Comparison of ENCODE assay signal across 1 cellular context in the genomic region with DNA sequence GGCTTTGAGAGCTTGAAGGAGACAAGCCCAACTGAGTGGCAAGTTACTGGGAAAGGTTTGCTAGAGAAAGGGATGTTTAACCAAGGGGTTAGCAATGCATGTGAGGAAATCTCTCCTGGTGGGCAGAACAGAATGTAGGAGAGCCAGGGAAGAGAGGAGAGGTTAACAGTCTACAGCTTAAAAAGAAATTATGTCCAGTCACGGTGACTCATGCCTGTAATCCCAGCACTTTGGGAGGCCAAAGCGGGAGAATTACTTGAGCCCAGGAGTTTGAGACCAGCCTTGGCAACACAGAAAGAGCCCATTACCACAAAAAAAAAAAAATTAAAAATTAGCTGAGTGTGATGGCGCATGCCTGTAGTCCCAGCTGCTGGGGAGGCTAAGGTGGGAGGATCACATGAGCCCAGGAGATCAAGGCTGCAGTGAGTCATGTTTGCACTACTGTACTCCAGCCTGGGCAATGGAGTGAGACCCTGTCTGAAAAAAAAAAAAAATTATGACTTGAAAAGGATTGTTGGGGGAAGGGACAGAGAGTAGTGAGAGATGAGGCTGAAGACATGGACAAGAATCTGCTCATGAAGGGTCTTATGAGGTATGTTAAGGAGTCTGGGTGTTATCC.
TF ChIP-seq lines count a peak whose summit lies in the region.

No MANE protein-coding gene starts in this region.

TF ChIP-seq in K562, 482 proteins besides CTCF, POLR2A, EP300 and RAD21 (continued from another document and continues in another):
- no peak for TF ChIP-seq ZNF511 (CRISPR knock-in tag; IDR thresholded peaks at IDR 0.05)
- TF ChIP-seq SREBF1 (IDR thresholded peaks at IDR 0.05; ENCODE audit: borderline replicate concordance, low read depth, low read length), result no peak
- no peak for TF ChIP-seq SOX6 (IDR thresholded peaks at IDR 0.05)
- no peak for TF ChIP-seq HIVEP1 (CRISPR knock-in tag; IDR thresholded peaks at IDR 0.05)
- no peak for TF ChIP-seq BRD4 (IDR thresholded peaks at IDR 0.05)
- TF ChIP-seq KLF6 (CRISPR knock-in tag; IDR thresholded peaks at IDR 0.05; ENCODE audit: borderline replicate concordance), result no peak
- TF ChIP-seq PHF20 (IDR thresholded peaks at IDR 0.05; ENCODE audit: partially characterized antibody), result no peak
- no peak for TF ChIP-seq HNRNPLL (IDR thresholded peaks at IDR 0.05; ENCODE audit: low read depth, low read length, poor library complexity, severe bottlenecking)
- TF ChIP-seq ESRRB (CRISPR knock-in tag; IDR thresholded peaks at IDR 0.05; ENCODE audit: borderline replicate concordance), result no peak
- no peak for TF ChIP-seq MGA (IDR thresholded peaks at IDR 0.05)
- TF ChIP-seq CBX5 (IDR thresholded peaks at IDR 0.05; ENCODE audit: borderline replicate concordance, low read depth), result no peak
- no peak for TF ChIP-seq ZNF165 (CRISPR knock-in tag; IDR thresholded peaks at IDR 0.05; ENCODE audit: borderline replicate concordance)
- TF ChIP-seq GMEB1 (CRISPR knock-in tag; IDR thresholded peaks at IDR 0.05), result no peak
- TF ChIP-seq E2F3 (CRISPR knock-in tag; IDR thresholded peaks at IDR 0.05), result no peak
- TF ChIP-seq JUND (IDR thresholded peaks at IDR 0.05; ENCODE audit: borderline replicate concordance, low read depth, low read length), result peak; percentile 43; the same call in 1 of the 2 replicates
- TF ChIP-seq JUND (tag; IDR thresholded peaks at IDR 0.05; ENCODE audit: borderline replicate concordance, low read depth, low read length), result peak; percentile 87; the same call in 2 of the 3 replicates
- TF ChIP-seq SIN3B (IDR thresholded peaks at IDR 0.05; ENCODE audit: low read depth), result no peak
- TF ChIP-seq ETS1 (conservative IDR thresholded peaks at IDR 0.05; ENCODE audit: control insufficient read depth, low read depth, low read length), result no peak
- no peak for TF ChIP-seq MECOM (CRISPR knock-in tag; IDR thresholded peaks at IDR 0.05)
- TF ChIP-seq IRF9 (tag; IDR thresholded peaks at IDR 0.05), result no peak
- no peak for TF ChIP-seq ZNF124 (CRISPR knock-in tag; IDR thresholded peaks at IDR 0.05)
- TF ChIP-seq TEAD1 (CRISPR knock-in tag; IDR thresholded peaks at IDR 0.05), result no peak
- TF ChIP-seq MEF2A (IDR thresholded peaks at IDR 0.05; ENCODE audit: control insufficient read depth, low read depth, low read length), result no peak
- TF ChIP-seq NFYB (IDR thresholded peaks at IDR 0.05; ENCODE audit: extremely low read depth, insufficient read length), result no peak
- TF ChIP-seq, protein P1, sequence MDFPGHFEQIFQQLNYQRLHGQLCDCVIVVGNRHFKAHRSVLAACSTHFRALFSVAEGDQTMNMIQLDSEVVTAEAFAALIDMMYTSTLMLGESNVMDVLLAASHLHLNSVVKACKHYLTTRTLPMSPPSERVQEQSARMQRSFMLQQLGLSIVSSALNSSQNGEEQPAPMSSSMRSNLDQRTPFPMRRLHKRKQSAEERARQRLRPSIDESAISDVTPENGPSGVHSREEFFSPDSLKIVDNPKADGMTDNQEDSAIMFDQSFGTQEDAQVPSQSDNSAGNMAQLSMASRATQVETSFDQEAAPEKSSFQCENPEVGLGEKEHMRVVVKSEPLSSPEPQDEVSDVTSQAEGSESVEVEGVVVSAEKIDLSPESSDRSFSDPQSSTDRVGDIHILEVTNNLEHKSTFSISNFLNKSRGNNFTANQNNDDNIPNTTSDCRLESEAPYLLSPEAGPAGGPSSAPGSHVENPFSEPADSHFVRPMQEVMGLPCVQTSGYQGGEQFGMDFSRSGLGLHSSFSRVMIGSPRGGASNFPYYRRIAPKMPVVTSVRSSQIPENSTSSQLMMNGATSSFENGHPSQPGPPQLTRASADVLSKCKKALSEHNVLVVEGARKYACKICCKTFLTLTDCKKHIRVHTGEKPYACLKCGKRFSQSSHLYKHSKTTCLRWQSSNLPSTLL (IDR thresholded peaks at IDR 0.05), result no peak
- TF ChIP-seq CBX8 (IDR thresholded peaks at IDR 0.05; ENCODE audit: borderline replicate concordance, extremely low read depth, low read depth, low read length, poor library complexity, severe bottlenecking), result no peak
- TF ChIP-seq, protein P2, sequence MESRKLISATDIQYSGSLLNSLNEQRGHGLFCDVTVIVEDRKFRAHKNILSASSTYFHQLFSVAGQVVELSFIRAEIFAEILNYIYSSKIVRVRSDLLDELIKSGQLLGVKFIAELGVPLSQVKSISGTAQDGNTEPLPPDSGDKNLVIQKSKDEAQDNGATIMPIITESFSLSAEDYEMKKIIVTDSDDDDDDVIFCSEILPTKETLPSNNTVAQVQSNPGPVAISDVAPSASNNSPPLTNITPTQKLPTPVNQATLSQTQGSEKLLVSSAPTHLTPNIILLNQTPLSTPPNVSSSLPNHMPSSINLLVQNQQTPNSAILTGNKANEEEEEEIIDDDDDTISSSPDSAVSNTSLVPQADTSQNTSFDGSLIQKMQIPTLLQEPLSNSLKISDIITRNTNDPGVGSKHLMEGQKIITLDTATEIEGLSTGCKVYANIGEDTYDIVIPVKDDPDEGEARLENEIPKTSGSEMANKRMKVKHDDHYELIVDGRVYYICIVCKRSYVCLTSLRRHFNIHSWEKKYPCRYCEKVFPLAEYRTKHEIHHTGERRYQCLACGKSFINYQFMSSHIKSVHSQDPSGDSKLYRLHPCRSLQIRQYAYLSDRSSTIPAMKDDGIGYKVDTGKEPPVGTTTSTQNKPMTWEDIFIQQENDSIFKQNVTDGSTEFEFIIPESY (CRISPR knock-in tag; IDR thresholded peaks at IDR 0.05), result no peak
- TF ChIP-seq ZNF589 (CRISPR knock-in tag; IDR thresholded peaks at IDR 0.05; ENCODE audit: low read depth), result no peak
- TF ChIP-seq, protein P3, sequence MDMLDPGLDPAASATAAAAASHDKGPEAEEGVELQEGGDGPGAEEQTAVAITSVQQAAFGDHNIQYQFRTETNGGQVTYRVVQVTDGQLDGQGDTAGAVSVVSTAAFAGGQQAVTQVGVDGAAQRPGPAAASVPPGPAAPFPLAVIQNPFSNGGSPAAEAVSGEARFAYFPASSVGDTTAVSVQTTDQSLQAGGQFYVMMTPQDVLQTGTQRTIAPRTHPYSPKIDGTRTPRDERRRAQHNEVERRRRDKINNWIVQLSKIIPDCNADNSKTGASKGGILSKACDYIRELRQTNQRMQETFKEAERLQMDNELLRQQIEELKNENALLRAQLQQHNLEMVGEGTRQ (CRISPR knock-in tag; IDR thresholded peaks at IDR 0.05), result no peak
- TF ChIP-seq HEY1 (CRISPR knock-in tag; IDR thresholded peaks at IDR 0.05; ENCODE audit: borderline replicate concordance), result no peak
- no peak for TF ChIP-seq GABPB2 (CRISPR knock-in tag; conservative IDR thresholded peaks at IDR 0.05)
- TF ChIP-seq BRD9 (IDR thresholded peaks at IDR 0.05; ENCODE audit: low read depth, partially characterized antibody), result no peak
- TF ChIP-seq KLF10 (CRISPR knock-in tag; IDR thresholded peaks at IDR 0.05), result no peak
- TF ChIP-seq FOXA3 (CRISPR knock-in tag; conservative IDR thresholded peaks at IDR 0.05 in 1 of 2, IDR thresholded peaks at IDR 0.05 in 1 of 2), result no peak
- no peak for TF ChIP-seq ZNF23 (CRISPR knock-in tag; IDR thresholded peaks at IDR 0.05)
